13 cellular contexts compared by ENCODE assay signal in genomic region chr6:44117397-44118128, GRCh38. TPM values are rescaled to one million over a fixed set of nuclear protein-coding genes. Genes with fewer than 3 reads are reported as not detected.
A peak's percentile ranks its signal among the peaks of the same experiment; 100 is the strongest.
DNase-seq lines count a peak whose midpoint lies in the region; ATAC-seq and TF ChIP-seq lines count a peak whose summit lies in the region.
"Had no signal": no experiment of that assay in that cellular context is flagged by ENCODE, and none has a peak within 500 bp of the region (broad histone marks: within the 10 kb centered on the region; RNA-seq: fewer than 3 reads in every experiment).

No MANE protein-coding gene starts in this region.

- no peaks in the 10 kb centered on the region for H3K9me2 ChIP-seq in MM.1S (replicated peaks; ENCODE audit: insufficient read depth, low read length)

- no peaks in the 10 kb centered on the region for H3K27me3 ChIP-seq in CD4-positive, alpha-beta T cell (ENCODE audit: control insufficient read depth, insufficient read depth, low read length)
- no peaks in the 10 kb centered on the region for H3K27me3 ChIP-seq in MM.1S (replicated peaks; ENCODE audit: insufficient read depth, low read length)
- no peaks in the 10 kb centered on the region for H3K27me3 ChIP-seq in trophoblast cell (ENCODE audit: insufficient read depth, low read length)
- H3K27me3 ChIP-seq in tibial nerve = no peaks in the 10 kb centered on the region
- H3K27me3 ChIP-seq: neutrophil had no signal

- no peak overlapping the region for H4K8ac ChIP-seq in trophoblast cell (ENCODE audit: low read depth, low read length)

- H3K4me1 ChIP-seq in MM.1S (ENCODE audit: low read length) (peaks cover 58% of the 10 kb centered on the region), trophoblast cell (ENCODE audit: control insufficient read depth in 1 of 2, insufficient read depth in 2 of 2, low read length in 2 of 2) (peaks cover 18 to 19% of the 10 kb centered on the region in 2 experiments), tibial nerve (peaks cover 0 to 51% (median 14%) of the 10 kb centered on the region in 4 donors)

- intact Hi-C loops in CD4-positive, alpha-beta T cell (cut with DNase I, micrococcal nuclease) = no loop called here

- no peak overlapping the region for H3K4me3 ChIP-seq in MM.1S (ENCODE audit: low read length)
- no peak overlapping the region for H3K4me3 ChIP-seq in epithelial cell of esophagus (ENCODE audit: low read length)
- no peak overlapping the region for H3K4me3 ChIP-seq in trophoblast cell (ENCODE audit: low read depth, low read length)
- H3K4me3 ChIP-seq in tibial nerve = no peak overlapping the region

- H3K27me3 Mint-ChIP-seq in CD4-positive, alpha-beta T cell = no peaks in the 10 kb centered on the region
- H3K27me3 Mint-ChIP-seq: brain had no signal

- no CpG with 5 or more reads among the region's 6 CpGs for WGBS in trophoblast cell (ENCODE audit: extremely low coverage, insufficient coverage, insufficient read length)
- 84 to 85% methylated on average over 6 of the region's 6 CpGs for WGBS in tibial nerve, 2 donors

- peak overlapping the region; percentile 20 for H2BK120ac ChIP-seq in trophoblast cell (ENCODE audit: insufficient read depth, low read length, poor library complexity)

- H3K4me1 Mint-ChIP-seq in CD4-positive, alpha-beta T cell (ENCODE audit: low read depth) = peaks cover 60% of the 10 kb centered on the region
- H3K4me1 Mint-ChIP-seq in stimulated activated effector memory CD8-positive, alpha-beta T cell treated with anti-CD3 and anti-CD28 coated beads, Interleukin-12 subunit alpha, Interleukin-12 subunit beta, amount 100 ng/mL, for 72 hours = peaks cover 56% of the 10 kb centered on the region

- H2AFZ ChIP-seq in MM.1S (ENCODE audit: low read length) = no peak overlapping the region
- H2AFZ ChIP-seq in trophoblast cell (ENCODE audit: insufficient read depth, low read length, poor library complexity) = no peak overlapping the region

- POLR2A ChIA-PET in CD4-positive, alpha-beta T cell (lab: Charles Lee) = no interaction called here

- no peaks in the 10 kb centered on the region for H3K9me3 ChIP-seq in CD4-positive, alpha-beta T cell (ENCODE audit: control insufficient read depth, low read length)
- H3K9me3 ChIP-seq in MM.1S (replicated peaks; ENCODE audit: insufficient read depth, low read length) = no peaks in the 10 kb centered on the region
- no peaks in the 10 kb centered on the region for H3K9me3 ChIP-seq in trophoblast cell (ENCODE audit: insufficient read depth, low read depth, low read length)
- H3K9me3 ChIP-seq in tibial nerve = no peaks in the 10 kb centered on the region
- H3K9me3 ChIP-seq: neutrophil had no signal

- no peak overlapping the region for H3K27ac ChIP-seq in CD4-positive, alpha-beta T cell (ENCODE audit: low read depth, low read length)
- H3K27ac ChIP-seq in MM.1S (ENCODE audit: low read length) (peak overlapping the region; percentile 81; the same call in 1 of the 2 replicates), trophoblast cell (ENCODE audit: low read depth, low read length) (no peak overlapping the region), tibial nerve (no peak overlapping the region)
- H3K27ac ChIP-seq: neutrophil had no signal

- no peak for TF ChIP-seq POLR2A in tibial nerve (IDR thresholded peaks at IDR 0.05)

- H4K20me1 ChIP-seq in MM.1S (ENCODE audit: insufficient read depth, low read length) = peaks cover 35% of the 10 kb centered on the region

- peaks cover 30% of the 10 kb centered on the region for H3F3A ChIP-seq in MM.1S (ENCODE audit: insufficient read depth, low read length)

- no peak overlapping the region for H4K91ac ChIP-seq in trophoblast cell (ENCODE audit: low read depth, low read length)

- no peak overlapping the region for H3K4me3 Mint-ChIP-seq in CD4-positive, alpha-beta T cell
- H3K4me3 Mint-ChIP-seq in stimulated activated effector memory CD8-positive, alpha-beta T cell treated with anti-CD3 and anti-CD28 coated beads, Interleukin-12 subunit alpha, Interleukin-12 subunit beta, amount 100 ng/mL, for 72 hours = no peak overlapping the region
- H3K4me3 Mint-ChIP-seq: brain had no signal

- no peak overlapping the region for H2BK12ac ChIP-seq in trophoblast cell (ENCODE audit: low read length)

- H3K9ac ChIP-seq in MM.1S (ENCODE audit: low read length) = no peak overlapping the region
- no peak overlapping the region for H3K9ac ChIP-seq in trophoblast cell (ENCODE audit: low read length)

- no peak for TF ChIP-seq EP300 in tibial nerve (IDR thresholded peaks at IDR 0.05)

- H3K79me2 ChIP-seq in MM.1S (ENCODE audit: low read length) (peaks cover 87% of the 10 kb centered on the region), trophoblast cell (ENCODE audit: control insufficient read depth, insufficient read depth, low read length, poor library complexity) (peaks cover 11% of the 10 kb centered on the region)

- peak overlapping the region; percentile 48 for H3K4ac ChIP-seq in trophoblast cell (ENCODE audit: low read depth, low read length)

- DNase-seq in CD4-positive, alpha-beta T cell = no peak
- DNase-seq in MM.1S (peak; percentile 36), epithelial cell of esophagus (ENCODE audit: low read depth) (peak; percentile 90), trophoblast cell (peak; percentile 86 to 90), tibial nerve (ENCODE audit: low spot score in 2 of 2) (no peak)
- DNase-seq in stimulated activated effector memory CD8-positive, alpha-beta T cell treated with anti-CD3 and anti-CD28 coated beads, Interleukin-12 subunit alpha, Interleukin-12 subunit beta, amount 100 ng/mL, for 72 hours (ENCODE audit: low spot score in 2 of 2) = no peak
- DNase-seq: activated T-cell treated with anti-CD3 and anti-CD28 coated beads for 4 hours; NCI-H1694; stimulated activated CD4-positive, alpha-beta T cell treated with anti-CD3 and anti-CD28 coated beads, Interleukin-4, amount 100 ng/mL, for 4 hours had no signal

- H3K4me2 ChIP-seq in MM.1S (ENCODE audit: low read depth, low read length) (peak overlapping the region; percentile 65), trophoblast cell (ENCODE audit: low read length) (no peak overlapping the region)

- H3K36me3 Mint-ChIP-seq in CD4-positive, alpha-beta T cell (ENCODE audit: low read depth) = peaks cover 38% of the 10 kb centered on the region
- H3K36me3 Mint-ChIP-seq in stimulated activated effector memory CD8-positive, alpha-beta T cell treated with anti-CD3 and anti-CD28 coated beads, Interleukin-12 subunit alpha, Interleukin-12 subunit beta, amount 100 ng/mL, for 72 hours = peaks cover 41% of the 10 kb centered on the region

- H3K36me3 ChIP-seq in MM.1S (replicated peaks; ENCODE audit: insufficient read depth, low read length) (no peaks in the 10 kb centered on the region), trophoblast cell (ENCODE audit: control insufficient read depth in 1 of 2, insufficient read depth in 2 of 2, low read length in 2 of 2) (peaks cover 8 to 14% of the 10 kb centered on the region in 2 experiments), tibial nerve (peaks cover 0 to 30% (median 14%) of the 10 kb centered on the region in 3 donors)

- H4K12ac ChIP-seq in trophoblast cell (ENCODE audit: low read depth, low read length) = no peak overlapping the region

- no peak for ATAC-seq in CD4-positive, alpha-beta T cell (ENCODE audit: poor library complexity)
- no peak for ATAC-seq in GM21367 (IDR thresholded peaks at IDR 0.05; ENCODE audit: unreplicated experiment)
- no peak for ATAC-seq in HG02884 (IDR thresholded peaks at IDR 0.05; ENCODE audit: unreplicated experiment)
- ATAC-seq in stimulated activated effector memory CD8-positive, alpha-beta T cell treated with anti-CD3 and anti-CD28 coated beads, Interleukin-12 subunit alpha, Interleukin-12 subunit beta, amount 100 ng/mL, for 72 hours = no peak

- peak overlapping the region; percentile 46 for H3K27ac Mint-ChIP-seq in CD4-positive, alpha-beta T cell
- H3K27ac Mint-ChIP-seq in stimulated activated effector memory CD8-positive, alpha-beta T cell treated with anti-CD3 and anti-CD28 coated beads, Interleukin-12 subunit alpha, Interleukin-12 subunit beta, amount 100 ng/mL, for 72 hours = no peak overlapping the region

- no peak for TF ChIP-seq CTCF in CD4-positive, alpha-beta T cell (IDR thresholded peaks at IDR 0.05)
- TF ChIP-seq CTCF in MM.1S (IDR thresholded peaks at IDR 0.05; ENCODE audit: low read length) (no peak), epithelial cell of esophagus (IDR thresholded peaks at IDR 0.05; ENCODE audit: insufficient read depth, low read depth, low read length, missing control alignments) (no peak), tibial nerve (IDR thresholded peaks at IDR 0.05) (no peak)

- H3K18ac ChIP-seq in trophoblast cell (ENCODE audit: low read length) = no peak overlapping the region

- no peaks in the 10 kb centered on the region for H3K9me3 Mint-ChIP-seq in CD4-positive, alpha-beta T cell
- no peaks in the 10 kb centered on the region for H3K9me3 Mint-ChIP-seq in stimulated activated effector memory CD8-positive, alpha-beta T cell treated with anti-CD3 and anti-CD28 coated beads, Interleukin-12 subunit alpha, Interleukin-12 subunit beta, amount 100 ng/mL, for 72 hours
- H3K9me3 Mint-ChIP-seq: brain had no signal

- no peak overlapping the region for H2AK5ac ChIP-seq in trophoblast cell (ENCODE audit: low read length)

- no peak overlapping the region for H3K14ac ChIP-seq in trophoblast cell (ENCODE audit: low read length)

- H2BK5ac ChIP-seq in trophoblast cell (ENCODE audit: low read depth, low read length, poor library complexity) = no peak overlapping the region

- no peaks in the 10 kb centered on the region for H3K79me1 ChIP-seq in trophoblast cell (ENCODE audit: low read length)

- H3K23ac ChIP-seq in trophoblast cell (ENCODE audit: low read length) = no peak overlapping the region

- CTCF ChIA-PET in CD4-positive, alpha-beta T cell (lab: Charles Lee) = interaction anchor here (0.7 kb wide), 1 partner anchor 761 kb away, joined by 3 read pairs; no protein-coding TSS in a partner anchor

RNA-seq across cellular contexts. Expression of gene MRPL14, which starts 9.7 kb away (rescaled TPM):
- 10 to 100 TPM; 10.4 to 11.5 TPM for total RNA-seq in CD4-positive, alpha-beta T cell
- polyA plus RNA-seq in trophoblast cell (2013) = 79.2 and 82.1 TPM in 2 replicates
- 10 to 100 TPM in 3 of 4 donors, 1 to 10 TPM in 1; 8.8 to 36.6 (median 18.9) TPM for total RNA-seq in tibial nerve

RNA-seq across cellular contexts. Expression of gene TMEM63B, which starts 9.8 kb away (rescaled TPM):
- total RNA-seq in CD4-positive, alpha-beta T cell = 10 to 100 TPM; 11.4 to 12.8 TPM
- 36.4 and 36.9 TPM in 2 replicates for polyA plus RNA-seq in trophoblast cell (2013)
- total RNA-seq in tibial nerve = 10 to 100 TPM; 18.6 to 34.5 (median 27.6) TPM

RNA-seq across cellular contexts. Expression of gene CAPN11, which starts 41.1 kb away (rescaled TPM):
- total RNA-seq in CD4-positive, alpha-beta T cell = 1 to 10 TPM; 1.3 to 1.5 TPM
- polyA plus RNA-seq in trophoblast cell (2013) = 0.06 and 0.07 TPM in 2 replicates
- total RNA-seq in tibial nerve = 1 to 10 TPM in 3 of 4 donors, under 1 TPM in 1; 0.21 to 6.5 (median 4.2) TPM

Comparison
In these comparisons a context has a peak if more than half of its experiments do, and no peak if none do; other contexts are left out.
1. DNase-seq: peak in MM.1S (single experiment), epithelial cell of esophagus (single experiment) and trophoblast cell (2 of 2); none in CD4-positive, alpha-beta T cell (0 of 10), stimulated activated effector memory CD8-positive, alpha-beta T cell treated with anti-CD3 and anti-CD28 coated beads, Interleukin-12 subunit alpha, Interleukin-12 subunit beta, amount 100 ng/mL, for 72 hours (0 of 2) and tibial nerve (0 of 2).